Comparison of ENCODE assay signal across 15 cellular contexts in the genomic region with DNA sequence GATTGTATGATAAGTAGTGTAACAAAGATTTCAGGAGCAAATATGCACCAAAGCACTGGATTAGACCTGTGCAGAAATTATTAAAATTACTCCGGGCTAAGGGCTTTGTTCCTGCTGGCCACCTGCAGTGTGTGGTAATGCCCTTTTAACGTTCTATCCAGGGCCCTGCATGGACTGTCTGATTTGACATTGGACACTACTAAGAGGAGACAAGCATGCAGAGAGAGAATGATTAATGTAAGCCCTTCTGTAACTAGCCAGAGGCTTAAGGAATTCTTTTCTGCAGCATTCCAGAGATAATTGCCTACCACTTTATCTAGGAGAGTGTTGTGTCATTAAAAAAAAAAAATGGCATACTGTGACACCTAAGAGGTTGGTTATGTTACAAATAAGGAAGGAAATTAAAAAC.
DNase-seq lines count a peak whose midpoint lies in the region; ATAC-seq, FAIRE-seq and TF ChIP-seq lines count a peak whose summit lies in the region.
"Had no signal": no experiment of that assay in that cellular context is flagged by ENCODE, and none has a peak within 500 bp of the region (broad histone marks: within the 10 kb centered on the region; RNA-seq: fewer than 3 reads in every experiment).

No MANE protein-coding gene starts in this region.

- no peaks in the 10 kb centered on the region for H3K4me1 ChIP-seq in right lobe of liver

- DNase-seq in NCI-H1417 (lab: John Stamatoyannopoulos, UW) (peak in 2 of 3 experiments; percentile 39 to 86), NCI-H1417 treated with DMSO at 0.1 percent for 48 hours (lab: John Stamatoyannopoulos, UW) (no peak), RCC 7860 (ENCODE audit: low spot score) (peak; percentile 28), left ventricle myocardium superior (no peak), retinal pigment epithelial cell (ENCODE audit: low read depth) (peak; percentile 76), right lobe of liver (no peak), NCI-H2029 treated with DMSO at 0.1 percent for 48 hours (lab: John Stamatoyannopoulos, UW) (no peak)
- DNase-seq: 8988T; COR-L47; effector memory CD8-positive, alpha-beta T cell; KBM-7; NCI-H2081 treated with DMSO at 0.1 percent for 48 hours; tibial artery had no signal

- H3K36me3 ChIP-seq in right lobe of liver: no peaks in the 10 kb centered on the region
- H3K36me3 ChIP-seq: tibial artery had no signal

- H3K27me3 ChIP-seq in right lobe of liver: no peaks in the 10 kb centered on the region
- H3K27me3 ChIP-seq: tibial artery had no signal

- no peak overlapping the region for H3K27ac ChIP-seq in right lobe of liver
- H3K27ac ChIP-seq: tibial artery had no signal

- ATAC-seq in left ventricle myocardium superior (peak; percentile 84), right lobe of liver (no peak), GM21447 (IDR thresholded peaks at IDR 0.05; ENCODE audit: unreplicated experiment) (no peak)
- ATAC-seq: effector memory CD8-positive, alpha-beta T cell had no signal

- intact Hi-C loops in left ventricle myocardium superior (cut with micrococcal nuclease): no loop called here
- intact Hi-C loops in right lobe of liver (cut with DNase I): no loop called here

- H3K4me3 ChIP-seq in retinal pigment epithelial cell (ENCODE audit: low read length) (no peak overlapping the region), right lobe of liver (no peak overlapping the region)
- H3K4me3 ChIP-seq: tibial artery had no signal

- H3K9me3 ChIP-seq in right lobe of liver: peaks cover 0 to 3% (median 0%) of the 10 kb centered on the region in 4 donors
- H3K9me3 ChIP-seq: tibial artery had no signal

- FAIRE-seq in RCC 7860 (lab: Jason Lieb, UNC): no peak
- FAIRE-seq: H54 had no signal

- TF ChIP-seq CTCF in retinal pigment epithelial cell (conservative IDR thresholded peaks at IDR 0.05; ENCODE audit: low read depth, low read length) (no peak), right lobe of liver (IDR thresholded peaks at IDR 0.05) (no peak)

- WGBS in right lobe of liver (ENCODE audit: insufficient coverage, low coverage, low lambda C conversion rate, missing lambda C conversion rate): 36% methylated on average over 2 of the region's 2 CpGs

- no peak for TF ChIP-seq POLR2A in right lobe of liver (IDR thresholded peaks at IDR 0.05)

Comparison
In these comparisons a context has a peak if more than half of its experiments do, and no peak if none do; other contexts are left out.
1. DNase-seq: peak in NCI-H1417 (2 of 3), RCC 7860 (single experiment) and retinal pigment epithelial cell (single experiment); none in NCI-H1417 treated with DMSO at 0.1 percent for 48 hours (single experiment), left ventricle myocardium superior (single experiment), right lobe of liver (0 of 3) and NCI-H2029 treated with DMSO at 0.1 percent for 48 hours (single experiment).